11 cellular contexts compared by ENCODE assay signal in the genomic region with DNA sequence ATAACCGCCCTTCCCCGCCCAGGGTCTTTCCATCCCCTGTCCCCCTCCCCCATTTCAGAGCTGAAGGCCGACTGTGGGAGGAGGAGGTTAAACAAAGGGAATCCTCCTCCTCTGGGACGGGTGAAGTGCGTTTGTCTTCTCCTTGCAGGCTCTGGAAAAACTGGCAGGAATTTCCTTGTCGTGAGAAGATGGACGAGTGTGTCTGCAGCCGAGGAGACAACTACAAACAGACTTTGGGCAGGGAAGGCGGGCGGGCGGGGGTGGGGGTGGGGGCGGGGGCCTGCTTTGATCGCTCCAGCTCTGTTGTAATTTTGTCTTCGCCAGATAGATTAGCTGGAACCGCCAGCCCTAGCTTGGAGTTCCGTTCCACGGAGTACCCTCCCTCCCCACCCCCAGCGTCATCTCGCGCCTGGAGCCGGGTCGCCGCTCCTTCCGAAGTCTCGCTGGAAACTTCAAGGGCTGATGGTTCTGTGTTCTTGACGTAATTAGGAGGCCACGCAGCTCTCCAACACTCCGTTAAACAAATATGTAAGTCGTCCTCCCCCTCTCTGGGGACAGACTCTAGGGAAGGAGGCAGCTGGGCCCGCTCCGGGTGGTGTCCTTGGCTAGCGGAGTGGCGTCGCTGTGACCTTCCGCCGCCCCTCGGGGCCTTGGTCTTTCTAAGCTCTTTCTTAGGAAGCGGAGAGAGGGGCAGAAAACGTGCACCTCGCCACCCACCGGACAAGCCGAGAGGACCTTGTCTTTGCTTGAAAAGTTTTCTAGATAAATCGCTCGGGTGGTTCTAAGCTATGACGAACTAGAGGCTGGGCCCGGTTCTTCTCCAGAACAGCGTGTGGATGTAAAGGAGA. TPM values are rescaled to one million over a fixed set of nuclear protein-coding genes. Genes with fewer than 3 reads are reported as not detected.
DNase-seq lines count a peak whose midpoint lies in the region; ATAC-seq and TF ChIP-seq lines count a peak whose summit lies in the region.
"Had no signal": no experiment of that assay in that cellular context is flagged by ENCODE, and none has a peak within 500 bp of the region (broad histone marks: within the 10 kb centered on the region; RNA-seq: fewer than 3 reads in every experiment).

No MANE protein-coding gene starts in this region.

- peaks cover 98% of the 10 kb centered on the region for H3K27me3 Mint-ChIP-seq in WTC11 (ENCODE audit: low read depth)

- no peak for TF ChIP-seq POLR2A in suprapubic skin (IDR thresholded peaks at IDR 0.05)

- POLR2A ChIA-PET in WTC11 (lab: Charles Lee) = interaction anchor here (1.4 kb wide), 1 partner anchor 8 kb away, joined by 4 read pairs; no protein-coding TSS in a partner anchor

- CTCF ChIA-PET in WTC11 (lab: Charles Lee) = interaction anchor here (0.7 to 5.5 kb wide), 8 partner anchors 9 to 183 kb away, joined by 3 to 56 read pairs (median 4); a partner anchor contains a TSS

- H3K27me3 ChIP-seq in left ventricle myocardium inferior (ENCODE audit: low read depth) = peaks cover 100% of the 10 kb centered on the region
- peaks cover 58 to 72% of the 10 kb centered on the region in 2 donors for H3K27me3 ChIP-seq in right atrium auricular region
- H3K27me3 ChIP-seq in suprapubic skin = peaks cover 81% of the 10 kb centered on the region

- no peaks in the 10 kb centered on the region for H3K36me3 Mint-ChIP-seq in WTC11

- H3K4me3 Mint-ChIP-seq in WTC11 = peak overlapping the region; percentile 87

- no peak for ATAC-seq in WTC11
- ATAC-seq in GM21825 (IDR thresholded peaks at IDR 0.05; ENCODE audit: unreplicated experiment) = no peak
- ATAC-seq in GM19023 (IDR thresholded peaks at IDR 0.05; ENCODE audit: unreplicated experiment) = no peak
- ATAC-seq: activated CD4-positive, CD25-positive, alpha-beta regulatory T cell treated with anti-CD3 and anti-CD28 coated beads, Interleukin-2, amount 50 U/mL, for 24 hours had no signal

- H3K4me1 Mint-ChIP-seq in WTC11 = peaks cover 67% of the 10 kb centered on the region

- TF ChIP-seq EP300 in suprapubic skin (IDR thresholded peaks at IDR 0.05) = no peak

- H3K4me1 ChIP-seq in left ventricle myocardium inferior (peaks cover 40% of the 10 kb centered on the region), right atrium auricular region (peaks cover 0 to 33% of the 10 kb centered on the region in 2 donors), suprapubic skin (peaks cover 42% of the 10 kb centered on the region)

- intact Hi-C loops in left ventricle myocardium inferior (cut with micrococcal nuclease) = no loop called here

- H3K9me3 Mint-ChIP-seq in WTC11 = no peaks in the 10 kb centered on the region

- TF ChIP-seq CTCF in left ventricle myocardium inferior (IDR thresholded peaks at IDR 0.05; ENCODE audit: borderline replicate concordance) = no peak
- TF ChIP-seq CTCF in right atrium auricular region (IDR thresholded peaks at IDR 0.05) = no peak
- no peak for TF ChIP-seq CTCF in WTC11 (IDR thresholded peaks at IDR 0.05)
- TF ChIP-seq CTCF in suprapubic skin (IDR thresholded peaks at IDR 0.05) = no peak

- no peaks in the 10 kb centered on the region for H3K9me3 ChIP-seq in left ventricle myocardium inferior (replicated peaks)
- H3K9me3 ChIP-seq in right atrium auricular region = no peaks in the 10 kb centered on the region
- no peaks in the 10 kb centered on the region for H3K9me3 ChIP-seq in iPS-18c (ENCODE audit: control insufficient read depth, insufficient read depth, low read length)
- no peaks in the 10 kb centered on the region for H3K9me3 ChIP-seq in suprapubic skin

- H3K27ac Mint-ChIP-seq in WTC11 = no peak overlapping the region

- no peak for DNase-seq in left ventricle myocardium inferior
- DNase-seq in right atrium auricular region (ENCODE audit: low spot score) = no peak
- peak; percentile 40 for DNase-seq in WTC11 (ENCODE audit: low spot score)
- DNase-seq in suprapubic skin (ENCODE audit: low spot score in 2 of 2) = peak in 1 of 2 donors; percentile 72
- no peak for DNase-seq in T-helper 2 cell
- DNase-seq: amniotic stem cell had no signal

- H3K4me3 ChIP-seq in left ventricle myocardium inferior (peak overlapping the region; percentile 33), right atrium auricular region (no peak overlapping the region), iPS-18c (ENCODE audit: insufficient read depth, low read depth, low read length) (peak overlapping the region; percentile 37), suprapubic skin (peak overlapping the region; percentile 33)

- WGBS in suprapubic skin = 9% methylated on average over 38 of the region's 47 CpGs

- H3K27ac ChIP-seq in left ventricle myocardium inferior (replicated peaks) (no peak overlapping the region), right atrium auricular region (no peak overlapping the region), suprapubic skin (peak overlapping the region; percentile 73)

- H3K36me3 ChIP-seq in left ventricle myocardium inferior (no peaks in the 10 kb centered on the region), right atrium auricular region (no peaks in the 10 kb centered on the region), suprapubic skin (no peaks in the 10 kb centered on the region)

TF ChIP-seq in WTC11, 78 proteins besides CTCF, POLR2A, EP300 and RAD21 (continues in another document):
- TF ChIP-seq, protein P1, sequence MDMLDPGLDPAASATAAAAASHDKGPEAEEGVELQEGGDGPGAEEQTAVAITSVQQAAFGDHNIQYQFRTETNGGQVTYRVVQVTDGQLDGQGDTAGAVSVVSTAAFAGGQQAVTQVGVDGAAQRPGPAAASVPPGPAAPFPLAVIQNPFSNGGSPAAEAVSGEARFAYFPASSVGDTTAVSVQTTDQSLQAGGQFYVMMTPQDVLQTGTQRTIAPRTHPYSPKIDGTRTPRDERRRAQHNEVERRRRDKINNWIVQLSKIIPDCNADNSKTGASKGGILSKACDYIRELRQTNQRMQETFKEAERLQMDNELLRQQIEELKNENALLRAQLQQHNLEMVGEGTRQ (CRISPR knock-in tag; IDR thresholded peaks at IDR 0.05) = no peak
- TF ChIP-seq, protein P2, sequence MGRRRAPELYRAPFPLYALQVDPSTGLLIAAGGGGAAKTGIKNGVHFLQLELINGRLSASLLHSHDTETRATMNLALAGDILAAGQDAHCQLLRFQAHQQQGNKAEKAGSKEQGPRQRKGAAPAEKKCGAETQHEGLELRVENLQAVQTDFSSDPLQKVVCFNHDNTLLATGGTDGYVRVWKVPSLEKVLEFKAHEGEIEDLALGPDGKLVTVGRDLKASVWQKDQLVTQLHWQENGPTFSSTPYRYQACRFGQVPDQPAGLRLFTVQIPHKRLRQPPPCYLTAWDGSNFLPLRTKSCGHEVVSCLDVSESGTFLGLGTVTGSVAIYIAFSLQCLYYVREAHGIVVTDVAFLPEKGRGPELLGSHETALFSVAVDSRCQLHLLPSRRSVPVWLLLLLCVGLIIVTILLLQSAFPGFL (CRISPR knock-in tag; IDR thresholded peaks at IDR 0.05; ENCODE audit: borderline replicate concordance) = no peak
- TF ChIP-seq, protein P3, sequence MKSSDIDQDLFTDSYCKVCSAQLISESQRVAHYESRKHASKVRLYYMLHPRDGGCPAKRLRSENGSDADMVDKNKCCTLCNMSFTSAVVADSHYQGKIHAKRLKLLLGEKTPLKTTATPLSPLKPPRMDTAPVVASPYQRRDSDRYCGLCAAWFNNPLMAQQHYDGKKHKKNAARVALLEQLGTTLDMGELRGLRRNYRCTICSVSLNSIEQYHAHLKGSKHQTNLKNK (CRISPR knock-in tag; IDR thresholded peaks at IDR 0.05) = no peak
- TF ChIP-seq ZNF671 (CRISPR knock-in tag; IDR thresholded peaks at IDR 0.05) (no peak), TP53 (CRISPR knock-in tag; IDR thresholded peaks at IDR 0.05) (no peak)
- TF ChIP-seq, protein P4, sequence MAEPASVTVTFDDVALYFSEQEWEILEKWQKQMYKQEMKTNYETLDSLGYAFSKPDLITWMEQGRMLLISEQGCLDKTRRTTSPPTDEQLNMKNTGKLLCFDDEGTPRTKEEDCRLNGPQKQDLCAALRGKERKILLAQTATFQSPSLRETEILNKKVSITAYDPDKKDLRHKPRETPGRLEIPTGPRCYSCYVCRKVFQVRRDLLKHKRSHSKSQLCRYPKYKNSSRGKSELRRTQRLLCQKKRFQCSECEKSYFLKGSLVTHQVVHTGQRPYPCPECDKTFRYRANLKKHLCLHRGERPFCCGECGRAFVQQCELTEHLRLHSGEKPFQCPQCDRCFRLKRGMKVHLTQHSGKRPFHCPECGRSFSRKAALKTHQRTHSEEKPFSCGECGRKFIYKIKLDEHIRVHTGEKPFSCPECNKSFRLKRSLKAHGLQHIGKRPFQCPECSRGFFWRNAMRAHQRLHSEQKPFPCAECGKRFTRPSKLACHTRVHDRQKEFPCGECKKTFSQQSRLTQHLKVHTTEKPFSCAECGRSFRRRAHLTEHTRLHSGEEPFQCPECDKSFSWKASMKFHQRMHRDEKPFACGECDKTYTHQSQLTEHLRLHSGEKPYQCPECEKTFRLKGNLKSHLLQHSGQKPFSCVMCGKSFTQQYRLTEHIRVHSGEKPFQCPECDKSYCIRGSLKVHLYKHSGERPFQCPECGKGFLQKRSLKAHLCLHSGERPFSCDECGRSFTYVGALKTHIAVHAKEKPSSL (CRISPR knock-in tag; conservative IDR thresholded peaks at IDR 0.05) = no peak
- TF ChIP-seq, protein P5, sequence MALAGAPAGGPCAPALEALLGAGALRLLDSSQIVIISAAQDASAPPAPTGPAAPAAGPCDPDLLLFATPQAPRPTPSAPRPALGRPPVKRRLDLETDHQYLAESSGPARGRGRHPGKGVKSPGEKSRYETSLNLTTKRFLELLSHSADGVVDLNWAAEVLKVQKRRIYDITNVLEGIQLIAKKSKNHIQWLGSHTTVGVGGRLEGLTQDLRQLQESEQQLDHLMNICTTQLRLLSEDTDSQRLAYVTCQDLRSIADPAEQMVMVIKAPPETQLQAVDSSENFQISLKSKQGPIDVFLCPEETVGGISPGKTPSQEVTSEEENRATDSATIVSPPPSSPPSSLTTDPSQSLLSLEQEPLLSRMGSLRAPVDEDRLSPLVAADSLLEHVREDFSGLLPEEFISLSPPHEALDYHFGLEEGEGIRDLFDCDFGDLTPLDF (CRISPR knock-in tag; IDR thresholded peaks at IDR 0.05) = no peak

RNA-seq across cellular contexts. Expression of a gene that starts 6.2 kb away (rescaled TPM):
- not detected for total RNA-seq in left ventricle myocardium inferior
- total RNA-seq in right atrium auricular region = not detected
- total RNA-seq in WTC11 (2021) = 0.07 to 0.21 TPM in 2 of 3 replicates, not detected in the other
- total RNA-seq in suprapubic skin = 1 to 10 TPM in 1 of 4 donors, under 1 TPM in 3; 0.23 to 1.8 (median 0.44) TPM
- total RNA-seq: mononuclear cell had no signal

Comparison
In these comparisons a context has a peak if more than half of its experiments do, and no peak if none do; other contexts are left out.
1. H3K4me3 ChIP-seq: peak in left ventricle myocardium inferior (single experiment), iPS-18c (single experiment) and suprapubic skin (single experiment); none in right atrium auricular region (0 of 2).